1 cellular context compared by ENCODE assay signal in genomic region chr2:241818229-241818942, GRCh38.
TF ChIP-seq lines count a peak whose summit lies in the region.

No MANE protein-coding gene starts in this region.

TF ChIP-seq in H1, 55 proteins besides CTCF, POLR2A, EP300 and RAD21:
- TF ChIP-seq SP2 (IDR thresholded peaks at IDR 0.05; ENCODE audit: low read length) (no peak), SP4 (IDR thresholded peaks at IDR 0.05; ENCODE audit: low read length) (no peak), SIN3A (conservative IDR thresholded peaks at IDR 0.05 in 1 of 2, IDR thresholded peaks at IDR 0.05 in 1 of 2; ENCODE audit: low read depth in 1 of 2, low read length in 2 of 2) (no peak), TEAD4 (IDR thresholded peaks at IDR 0.05; ENCODE audit: low read depth, low read length) (no peak)
